Comparison of ENCODE assay signal across 19 cellular contexts in the genomic region with DNA sequence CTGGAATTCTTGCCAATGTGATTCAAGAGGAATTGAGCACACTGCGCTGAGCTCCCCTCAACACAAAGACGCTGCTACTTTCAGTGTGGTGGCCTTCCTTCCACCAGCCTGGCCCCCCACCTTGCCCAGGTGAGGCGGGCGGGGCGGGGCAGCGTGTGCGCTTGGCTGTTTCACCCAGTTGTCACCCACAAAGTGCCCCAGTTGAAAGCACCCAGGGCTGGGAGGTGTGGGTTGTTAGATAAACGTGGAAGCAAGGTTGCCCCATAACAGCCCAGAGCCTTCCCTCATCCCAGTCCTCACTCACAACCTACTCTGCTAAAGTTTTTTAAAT. TPM values are rescaled to one million over a fixed set of nuclear protein-coding genes. Genes with fewer than 3 reads are reported as not detected.
A peak's percentile ranks its signal among the peaks of the same experiment; 100 is the strongest.
DNase-seq lines count a peak whose midpoint lies in the region; TF ChIP-seq lines count a peak whose summit lies in the region.
"Had no signal": no experiment of that assay in that cellular context is flagged by ENCODE, and none has a peak within 500 bp of the region (broad histone marks: within the 10 kb centered on the region; RNA-seq: fewer than 3 reads in every experiment).

No MANE protein-coding gene starts in this region.

- no peak for TF ChIP-seq EP300 in sigmoid colon (IDR thresholded peaks at IDR 0.05)

- DNase-seq in A673 (ENCODE audit: low spot score) (no peak), RWPE1 (ENCODE audit: low spot score) (no peak), sigmoid colon (no peak), kidney glomerular epithelial cell (lab: John Stamatoyannopoulos, UW) (no peak), NOMO-1 treated with dmso at 0.1 percent for 144 hours (lab: John Stamatoyannopoulos, UW; ENCODE audit: unreplicated experiment) (no peak), SW 1271 (lab: John Stamatoyannopoulos, UW) (no peak)
- DNase-seq in stimulated activated CD4-positive, alpha-beta T cell treated with anti-CD3 and anti-CD28 coated beads, Interleukin-2, amount 100 ng/mL, for 24 hours, result no peak
- DNase-seq: effector CD4-positive, alpha-beta T cell; MM.1S; NCI-H187 treated with DMSO at 0.1 percent for 48 hours; T-helper 2 cell had no signal

- H3K4me1 ChIP-seq in A673 (ENCODE audit: insufficient read depth, low read length, poor library complexity, severe bottlenecking) (peaks cover 15% of the 10 kb centered on the region), sigmoid colon (peaks cover 0 to 22% (median 19%) of the 10 kb centered on the region in 4 donors)
- H3K4me1 ChIP-seq: HAP-1 had no signal

- H3K9me3 Mint-ChIP-seq in dendritic cell treated with granulocyte-macrophage colony-stimulating factor and Interleukin-4, amounts not matched to agents 40 ng/mL and 50 ng/mL, for 4 days, result peaks cover 10% of the 10 kb centered on the region

- peaks cover 38% of the 10 kb centered on the region for H3K4me1 Mint-ChIP-seq in dendritic cell treated with granulocyte-macrophage colony-stimulating factor and Interleukin-4, amounts not matched to agents 40 ng/mL and 50 ng/mL, for 4 days (ENCODE audit: low read depth)

- no peaks in the 10 kb centered on the region for H3K9me3 ChIP-seq in A673 (ENCODE audit: low read depth, low read length, poor library complexity, severe bottlenecking)
- no peaks in the 10 kb centered on the region for H3K9me3 ChIP-seq in sigmoid colon
- H3K9me3 ChIP-seq: HAP-1 had no signal

- no peak overlapping the region for H3K4me3 ChIP-seq in A673 (ENCODE audit: low read depth, low read length, poor library complexity, severe bottlenecking)
- no peak overlapping the region for H3K4me3 ChIP-seq in sigmoid colon
- H3K4me3 ChIP-seq: HAP-1, heart right ventricle had no signal

- H3K36me3 ChIP-seq in A673 (ENCODE audit: insufficient read depth, low read length, poor library complexity, severe bottlenecking), result no peaks in the 10 kb centered on the region
- no peaks in the 10 kb centered on the region for H3K36me3 ChIP-seq in sigmoid colon
- H3K36me3 ChIP-seq: brain microvascular endothelial cell, HAP-1, heart right ventricle had no signal

- peak overlapping the region; percentile 71 for H3K27ac Mint-ChIP-seq in dendritic cell treated with granulocyte-macrophage colony-stimulating factor and Interleukin-4, amounts not matched to agents 40 ng/mL and 50 ng/mL, for 4 days

- H3K27ac ChIP-seq in A673 (ENCODE audit: low read depth, low read length, poor library complexity, severe bottlenecking) (peak overlapping the region; percentile 64), RWPE1 (peak overlapping the region; percentile 84), sigmoid colon (peak overlapping the region in 3 of 4 donors; percentile 44 to 77 (median 52))
- H3K27ac ChIP-seq: brain microvascular endothelial cell had no signal

- peaks cover 28% of the 10 kb centered on the region for H3K27me3 Mint-ChIP-seq in dendritic cell treated with granulocyte-macrophage colony-stimulating factor and Interleukin-4, amounts not matched to agents 40 ng/mL and 50 ng/mL, for 4 days

- H3K4me3 Mint-ChIP-seq in dendritic cell treated with granulocyte-macrophage colony-stimulating factor and Interleukin-4, amounts not matched to agents 40 ng/mL and 50 ng/mL, for 4 days, result peak overlapping the region; percentile 25

- TF ChIP-seq CTCF in A673 (conservative IDR thresholded peaks at IDR 0.05; ENCODE audit: low read depth, low read length) (no peak), RWPE1 (conservative IDR thresholded peaks at IDR 0.05; ENCODE audit: low read depth) (no peak), sigmoid colon (IDR thresholded peaks at IDR 0.05) (no peak)

- WGBS in sigmoid colon, 2 donors, result 68 to 72% methylated on average over 8 of the region's 8 CpGs

- intact Hi-C loops in A673 (cut with micrococcal nuclease; ENCODE audit: unreplicated experiment) (no loop called here), sigmoid colon (cut with DNase I) (no loop called here)
- intact Hi-C loops in dendritic cell treated with granulocyte-macrophage colony-stimulating factor and Interleukin-4, amounts not matched to agents 40 ng/mL and 50 ng/mL, for 4 days (cut with micrococcal nuclease), result no loop called here

- H3K27me3 ChIP-seq in A673 (replicated peaks; ENCODE audit: insufficient read depth, low read depth, low read length, poor library complexity) (no peaks in the 10 kb centered on the region), sigmoid colon (no peaks in the 10 kb centered on the region)
- H3K27me3 ChIP-seq: brain microvascular endothelial cell had no signal

- H3K36me3 Mint-ChIP-seq in dendritic cell treated with granulocyte-macrophage colony-stimulating factor and Interleukin-4, amounts not matched to agents 40 ng/mL and 50 ng/mL, for 4 days (ENCODE audit: low read depth), result no peaks in the 10 kb centered on the region

- POLR2A ChIA-PET in A673 (lab: Charles Lee; ENCODE audit: low non-redundant PET), result interaction anchor here (0.5 kb wide), 1 partner anchor 1651 kb away, joined by 5 read pairs; no protein-coding TSS in a partner anchor
- POLR2A ChIA-PET in RWPE1 (lab: Yijun Ruan, JAX; ENCODE audit: low non-redundant PET), result no interaction called here

- TF ChIP-seq POLR2A in sigmoid colon (IDR thresholded peaks at IDR 0.05), result no peak

- no TSS peak for BruUV-seq in A673 (replicated peaks; lab: Mats Ljungman, UMichigan)

- CTCF ChIA-PET in A673 (lab: Charles Lee) (no interaction called here), RWPE1 (lab: Yijun Ruan, JAX) (no interaction called here)

RNA-seq across cellular contexts. Expression of a gene that starts 43.1 kb away (rescaled TPM):
- total RNA-seq in A673 (2021) (not detected in 2 replicates), sigmoid colon (not detected)
- under 1 TPM in 1 of 3 donors, not detected in 2; under 0.01 TPM for polyA plus RNA-seq in sigmoid colon
- total RNA-seq: heart right ventricle, mononuclear cell, skeletal muscle tissue, ureter had no signal
- polyA plus RNA-seq: AG04450, heart right ventricle had no signal
